ENCODE assay signal across 8 cellular contexts in genomic region chr1:89358287-89358893, GRCh38. TPM values are rescaled to one million over a fixed set of nuclear protein-coding genes. Genes with fewer than 3 reads are reported as not detected.
DNase-seq lines count a peak whose midpoint lies in the region; ATAC-seq and TF ChIP-seq lines count a peak whose summit lies in the region.

No MANE protein-coding gene starts in this region.

- TF ChIP-seq CTCF in chondrocyte (IDR thresholded peaks at IDR 0.05) = peak; percentile 91

- DNase-seq in NK-92 treated with Interleukin-12 subunit alpha and Interleukin-12 subunit beta, amount 100 ng/mL, for 24 hours (lab: John Stamatoyannopoulos, UW) = peak; percentile 42
- DNase-seq in NK-92 (lab: John Stamatoyannopoulos, UW; ENCODE audit: unreplicated experiment) = no peak
- DNase-seq in NCI-H460 (ENCODE audit: extremely low read depth, low read depth) = peak; percentile 47
- peak; percentile 90 for DNase-seq in activated CD4-positive, alpha-beta T cell treated with anti-CD3 and anti-CD28 coated beads for 36 hours
- no peak for DNase-seq in chondrocyte (ENCODE audit: low spot score)
- DNase-seq in left lobe of liver (ENCODE audit: low spot score) = peak; percentile 82
- DNase-seq in stimulated activated CD4-positive, alpha-beta T cell treated with anti-CD3 and anti-CD28 coated beads, Interleukin-4, amount 100 ng/mL, for 48 hours (ENCODE audit: low read depth in 2 of 2) = peak; percentile 71 to 78

- CTCF ChIA-PET in activated CD4-positive, alpha-beta T cell treated with anti-CD3 and anti-CD28 coated beads for 36 hours (lab: Charles Lee) = interaction anchor here (0.6 to 6.0 kb wide), 33 partner anchors 11 to 427 kb away, joined by 3 to 57 read pairs (median 4); partner anchors contain the start of genes GBP3, GBP4 and GBP5

- POLR2A ChIA-PET in activated CD4-positive, alpha-beta T cell treated with anti-CD3 and anti-CD28 coated beads for 36 hours (lab: Charles Lee) = interaction anchor here (1.0 kb wide), 1 partner anchor 84 kb away, joined by 3 read pairs; no protein-coding TSS in a partner anchor

- H3K27me3 Mint-ChIP-seq in activated CD4-positive, alpha-beta T cell treated with anti-CD3 and anti-CD28 coated beads for 36 hours = no peaks in the 10 kb centered on the region
- H3K27me3 Mint-ChIP-seq in chondrocyte (ENCODE audit: low read depth) = peaks cover 36% of the 10 kb centered on the region

- H3K4me3 Mint-ChIP-seq in activated CD4-positive, alpha-beta T cell treated with anti-CD3 and anti-CD28 coated beads for 36 hours = peak overlapping the region; percentile 55
- H3K4me3 Mint-ChIP-seq in chondrocyte (ENCODE audit: unreplicated experiment) = no peak overlapping the region

- no peaks in the 10 kb centered on the region for H3K36me3 Mint-ChIP-seq in activated CD4-positive, alpha-beta T cell treated with anti-CD3 and anti-CD28 coated beads for 36 hours (ENCODE audit: low read depth)
- no peaks in the 10 kb centered on the region for H3K36me3 Mint-ChIP-seq in chondrocyte (ENCODE audit: low read depth)

- peak overlapping the region; percentile 84 for H3K27ac Mint-ChIP-seq in activated CD4-positive, alpha-beta T cell treated with anti-CD3 and anti-CD28 coated beads for 36 hours
- H3K27ac Mint-ChIP-seq in chondrocyte (ENCODE audit: unreplicated experiment) = no peak overlapping the region

- peaks cover 46% of the 10 kb centered on the region for H3K4me1 Mint-ChIP-seq in activated CD4-positive, alpha-beta T cell treated with anti-CD3 and anti-CD28 coated beads for 36 hours
- H3K4me1 Mint-ChIP-seq in chondrocyte (ENCODE audit: low read depth) = peaks cover 2% of the 10 kb centered on the region

- ATAC-seq in HG03159 (IDR thresholded peaks at IDR 0.05; ENCODE audit: unreplicated experiment) = peak; percentile 71
- ATAC-seq in activated CD4-positive, alpha-beta T cell treated with anti-CD3 and anti-CD28 coated beads for 36 hours = peak; percentile 73
- peak; percentile 98 for ATAC-seq in left lobe of liver

- intact Hi-C loops in activated CD4-positive, alpha-beta T cell treated with anti-CD3 and anti-CD28 coated beads for 36 hours (cut with DNase I, micrococcal nuclease) = loop anchor here (1.0 to 2.0 kb wide), 8 partner anchors 84 to 360 kb away; partner anchors contain the start of genes GBP2 (in 2 of the 2) and GBP4 (in 1 of the 2)

- no peaks in the 10 kb centered on the region for H3K9me3 Mint-ChIP-seq in activated CD4-positive, alpha-beta T cell treated with anti-CD3 and anti-CD28 coated beads for 36 hours (ENCODE audit: low read depth)
- no peaks in the 10 kb centered on the region for H3K9me3 Mint-ChIP-seq in chondrocyte (ENCODE audit: low read depth)

RNA-seq across cellular contexts. Expression of gene GBP6, which starts 5.5 kb away (rescaled TPM):
- total RNA-seq in NCI-H460 (2014; rRNA removed; shearing (Covaris generic)) = not detected in 2 replicates
- polyA plus RNA-seq in NCI-H460 (2014; cell fraction: nucleus; rRNA removed) = not detected in 2 replicates
- total RNA-seq in activated CD4-positive, alpha-beta T cell treated with anti-CD3 and anti-CD28 coated beads for 36 hours = under 1 TPM; 0.46 to 0.53 TPM
- total RNA-seq in chondrocyte (not detected in 3 replicates), left lobe of liver (not detected)

Comparison
In these comparisons a context has a peak if more than half of its experiments do, and no peak if none do; other contexts are left out.
1. DNase-seq: peak in NK-92 treated with Interleukin-12 subunit alpha and Interleukin-12 subunit beta, amount 100 ng/mL, for 24 hours (single experiment), NCI-H460 (single experiment), activated CD4-positive, alpha-beta T cell treated with anti-CD3 and anti-CD28 coated beads for 36 hours (single experiment), left lobe of liver (single experiment) and stimulated activated CD4-positive, alpha-beta T cell treated with anti-CD3 and anti-CD28 coated beads, Interleukin-4, amount 100 ng/mL, for 48 hours (2 of 2); none in NK-92 (single experiment) and chondrocyte (single experiment).
2. Peak in every context shown above with its lines, with median percentiles within 50 percentile points of each other: ATAC-seq.